Comparison of ENCODE assay signal across 6 cellular contexts in genomic region chr3:159018341-159018740, GRCh38. TPM values are rescaled to one million over a fixed set of nuclear protein-coding genes. Genes with fewer than 3 reads are reported as not detected.
"Had no signal": no experiment of that assay in that cellular context is flagged by ENCODE, and none has a peak within 500 bp of the region (broad histone marks: within the 10 kb centered on the region; RNA-seq: fewer than 3 reads in every experiment).

No MANE protein-coding gene starts in this region.

- ATAC-seq: GM23338, K562 had no signal

- DNase-seq: H9, HCEC 1CT, IMR-90 had no signal

- H3K4me3 Mint-ChIP-seq: GM23338, H9 had no signal

- H3K4me1 Mint-ChIP-seq: H9 had no signal

- H3K4me3 ChIP-seq: GM23338, K562 had no signal

- H3K9me3 Mint-ChIP-seq: H9 had no signal

- H3K27ac Mint-ChIP-seq: GM23338, H9 had no signal

RNA-seq across cellular contexts. Expression of gene IQCJ, which starts 50.8 kb away (rescaled TPM):
- total RNA-seq: GM23338, H9, HT-29, IMR-90, K562 had no signal
- polyA plus RNA-seq: GM23338, IMR-90, K562 had no signal
